ENCODE assay signal across 1 cellular context in the genomic region with DNA sequence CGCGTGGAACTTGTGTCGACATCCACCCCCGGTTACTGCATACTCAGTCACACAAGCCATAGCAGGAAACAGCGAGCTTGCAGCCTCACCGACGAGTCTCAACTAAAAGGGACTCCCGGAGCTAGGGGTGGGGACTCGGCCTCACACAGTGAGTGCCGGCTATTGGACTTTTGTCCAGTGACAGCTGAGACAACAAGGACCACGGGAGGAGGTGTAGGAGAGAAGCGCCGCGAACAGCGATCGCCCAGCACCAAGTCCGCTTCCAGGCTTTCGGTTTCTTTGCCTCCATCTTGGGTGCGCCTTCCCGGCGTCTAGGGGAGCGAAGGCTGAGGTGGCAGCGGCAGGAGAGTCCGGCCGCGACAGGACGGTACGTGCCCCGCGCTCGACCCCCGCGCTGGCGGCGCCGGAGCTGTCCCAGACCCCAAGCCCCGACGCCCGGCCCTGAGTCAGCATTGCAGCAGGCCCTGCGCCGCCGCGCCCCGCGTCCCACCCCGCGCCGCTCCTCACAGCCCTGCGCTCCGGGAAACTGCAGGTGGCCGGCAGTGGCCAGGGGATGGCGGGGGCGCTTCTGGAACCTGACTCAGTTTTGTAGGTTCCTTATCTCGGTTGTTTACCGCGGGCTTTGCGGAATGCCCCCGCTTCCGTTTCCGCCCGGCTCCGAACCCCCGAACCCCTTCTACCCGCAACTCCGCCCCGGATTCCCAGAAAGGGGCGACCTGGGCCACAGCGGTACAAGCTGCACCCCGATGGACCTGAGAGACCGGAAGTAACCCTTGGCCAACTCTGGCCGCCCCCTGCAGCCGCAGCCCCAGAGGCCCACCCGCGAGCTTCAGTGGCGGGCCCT.
A peak's percentile ranks its signal among the peaks of the same experiment; 100 is the strongest.
TF ChIP-seq lines count a peak whose summit lies in the region.

A gene (plus strand): TSS at position 50 of the 844 bp plus-strand sequence. CDS start 13,702 bp downstream, outside the sequence.

TF ChIP-seq in HepG2, 621 proteins besides CTCF, POLR2A, EP300 and RAD21 (continued from another document and continues in another):
- TF ChIP-seq, protein P1, sequence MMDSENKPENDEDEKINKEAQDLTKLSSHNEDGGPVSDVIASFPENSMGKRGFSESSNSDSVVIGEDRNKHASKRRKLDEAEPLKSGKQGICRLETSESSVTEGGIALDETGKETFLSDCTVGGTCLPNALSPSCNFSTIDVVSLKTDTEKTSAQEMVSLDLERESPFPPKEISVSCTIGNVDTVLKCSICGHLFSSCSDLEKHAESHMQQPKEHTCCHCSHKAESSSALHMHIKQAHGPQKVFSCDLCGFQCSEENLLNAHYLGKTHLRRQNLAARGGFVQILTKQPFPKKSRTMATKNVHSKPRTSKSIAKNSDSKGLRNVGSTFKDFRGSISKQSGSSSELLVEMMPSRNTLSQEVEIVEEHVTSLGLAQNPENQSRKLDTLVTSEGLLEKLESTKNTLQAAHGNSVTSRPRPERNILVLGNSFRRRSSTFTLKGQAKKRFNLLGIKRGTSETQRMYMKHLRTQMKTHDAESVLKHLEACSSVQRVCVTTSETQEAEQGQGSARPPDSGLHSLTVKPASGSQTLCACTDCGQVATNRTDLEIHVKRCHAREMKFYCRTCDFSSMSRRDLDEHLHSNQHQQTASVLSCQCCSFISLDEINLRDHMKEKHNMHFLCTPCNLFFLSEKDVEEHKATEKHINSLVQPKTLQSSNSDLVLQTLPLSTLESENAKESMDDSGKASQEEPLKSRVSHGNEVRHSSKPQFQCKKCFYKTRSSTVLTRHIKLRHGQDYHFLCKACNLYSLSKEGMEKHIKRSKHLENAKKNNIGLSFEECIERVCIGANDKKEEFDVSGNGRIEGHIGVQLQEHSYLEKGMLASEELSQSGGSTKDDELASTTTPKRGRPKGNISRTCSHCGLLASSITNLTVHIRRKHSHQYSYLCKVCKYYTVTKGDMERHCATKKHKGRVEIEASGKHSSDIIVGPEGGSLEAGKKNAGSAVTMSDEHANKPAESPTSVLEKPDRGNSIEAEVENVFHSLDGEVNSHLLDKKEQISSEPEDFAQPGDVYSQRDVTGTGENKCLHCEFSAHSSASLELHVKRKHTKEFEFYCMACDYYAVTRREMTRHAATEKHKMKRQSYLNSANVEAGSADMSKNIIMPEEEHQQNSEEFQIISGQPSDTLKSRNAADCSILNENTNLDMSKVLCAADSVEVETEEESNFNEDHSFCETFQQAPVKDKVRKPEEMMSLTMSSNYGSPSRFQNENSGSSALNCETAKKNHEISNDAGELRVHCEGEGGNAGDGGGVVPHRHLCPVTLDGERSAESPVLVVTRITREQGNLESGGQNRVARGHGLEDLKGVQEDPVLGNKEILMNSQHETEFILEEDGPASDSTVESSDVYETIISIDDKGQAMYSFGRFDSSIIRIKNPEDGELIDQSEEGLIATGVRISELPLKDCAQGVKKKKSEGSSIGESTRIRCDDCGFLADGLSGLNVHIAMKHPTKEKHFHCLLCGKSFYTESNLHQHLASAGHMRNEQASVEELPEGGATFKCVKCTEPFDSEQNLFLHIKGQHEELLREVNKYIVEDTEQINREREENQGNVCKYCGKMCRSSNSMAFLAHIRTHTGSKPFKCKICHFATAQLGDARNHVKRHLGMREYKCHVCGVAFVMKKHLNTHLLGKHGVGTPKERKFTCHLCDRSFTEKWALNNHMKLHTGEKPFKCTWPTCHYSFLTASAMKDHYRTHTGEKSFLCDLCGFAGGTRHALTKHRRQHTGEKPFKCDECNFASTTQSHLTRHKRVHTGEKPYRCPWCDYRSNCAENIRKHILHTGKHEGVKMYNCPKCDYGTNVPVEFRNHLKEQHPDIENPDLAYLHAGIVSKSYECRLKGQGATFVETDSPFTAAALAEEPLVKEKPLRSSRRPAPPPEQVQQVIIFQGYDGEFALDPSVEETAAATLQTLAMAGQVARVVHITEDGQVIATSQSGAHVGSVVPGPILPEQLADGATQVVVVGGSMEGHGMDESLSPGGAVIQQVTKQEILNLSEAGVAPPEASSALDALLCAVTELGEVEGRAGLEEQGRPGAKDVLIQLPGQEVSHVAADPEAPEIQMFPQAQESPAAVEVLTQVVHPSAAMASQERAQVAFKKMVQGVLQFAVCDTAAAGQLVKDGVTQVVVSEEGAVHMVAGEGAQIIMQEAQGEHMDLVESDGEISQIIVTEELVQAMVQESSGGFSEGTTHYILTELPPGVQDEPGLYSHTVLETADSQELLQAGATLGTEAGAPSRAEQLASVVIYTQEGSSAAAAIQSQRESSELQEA (CRISPR knock-in tag; IDR thresholded peaks at IDR 0.05; ENCODE audit: not compliant biosample characterization) = peak; percentile 36
- TF ChIP-seq THAP11 (CRISPR knock-in tag; IDR thresholded peaks at IDR 0.05) (no peak; the same call in 1 of the 2 replicates), KAT2B (IDR thresholded peaks at IDR 0.05; ENCODE audit: borderline replicate concordance, low read depth, low read length) (no peak), ZFP1 (CRISPR knock-in tag; IDR thresholded peaks at IDR 0.05) (no peak), ELF1 (CRISPR knock-in tag; IDR thresholded peaks at IDR 0.05) (peak; percentile 91), SETDB1 (CRISPR knock-in tag; IDR thresholded peaks at IDR 0.05; ENCODE audit: borderline replicate concordance) (no peak), ZNF3 (CRISPR knock-in tag; IDR thresholded peaks at IDR 0.05) (no peak), NFKB2 (CRISPR knock-in tag; IDR thresholded peaks at IDR 0.05; ENCODE audit: borderline replicate concordance) (peak; percentile 97), ZKSCAN1 (IDR thresholded peaks at IDR 0.05; ENCODE audit: low read length) (no peak), NFYC (CRISPR knock-in tag; IDR thresholded peaks at IDR 0.05) (peak; percentile 42; the same call in 1 of the 2 replicates), ZNF564 (CRISPR knock-in tag; IDR thresholded peaks at IDR 0.05) (peak; percentile 83; the same call in 1 of the 2 replicates), ZNF619 (CRISPR knock-in tag; IDR thresholded peaks at IDR 0.05) (no peak), IKZF4 (CRISPR knock-in tag; IDR thresholded peaks at IDR 0.05; ENCODE audit: borderline replicate concordance, low read depth, not compliant biosample characterization) (peak; percentile 32), ATM (IDR thresholded peaks at IDR 0.05; ENCODE audit: borderline replicate concordance) (no peak), ADNP (CRISPR knock-in tag; IDR thresholded peaks at IDR 0.05) (peak; percentile 6; the same call in 1 of the 2 replicates), FOXO1 (CRISPR knock-in tag; IDR thresholded peaks at IDR 0.05) (peak; percentile 80), SMAD3 (CRISPR knock-in tag; IDR thresholded peaks at IDR 0.05) (0 out of 2 replicates have a peak, but pooled peaks have one; percentile 14), MYC (CRISPR knock-in tag; IDR thresholded peaks at IDR 0.05; ENCODE audit: borderline replicate concordance) (peak; percentile 73)
- TF ChIP-seq, protein P2, sequence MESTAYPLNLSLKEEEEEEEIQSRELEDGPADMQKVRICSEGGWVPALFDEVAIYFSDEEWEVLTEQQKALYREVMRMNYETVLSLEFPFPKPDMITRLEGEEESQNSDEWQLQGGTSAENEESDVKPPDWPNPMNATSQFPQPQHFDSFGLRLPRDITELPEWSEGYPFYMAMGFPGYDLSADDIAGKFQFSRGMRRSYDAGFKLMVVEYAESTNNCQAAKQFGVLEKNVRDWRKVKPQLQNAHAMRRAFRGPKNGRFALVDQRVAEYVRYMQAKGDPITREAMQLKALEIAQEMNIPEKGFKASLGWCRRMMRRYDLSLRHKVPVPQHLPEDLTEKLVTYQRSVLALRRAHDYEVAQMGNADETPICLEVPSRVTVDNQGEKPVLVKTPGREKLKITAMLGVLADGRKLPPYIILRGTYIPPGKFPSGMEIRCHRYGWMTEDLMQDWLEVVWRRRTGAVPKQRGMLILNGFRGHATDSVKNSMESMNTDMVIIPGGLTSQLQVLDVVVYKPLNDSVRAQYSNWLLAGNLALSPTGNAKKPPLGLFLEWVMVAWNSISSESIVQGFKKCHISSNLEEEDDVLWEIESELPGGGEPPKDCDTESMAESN (CRISPR knock-in tag; conservative IDR thresholded peaks at IDR 0.05) = peak; percentile 50
- TF ChIP-seq, protein P3, sequence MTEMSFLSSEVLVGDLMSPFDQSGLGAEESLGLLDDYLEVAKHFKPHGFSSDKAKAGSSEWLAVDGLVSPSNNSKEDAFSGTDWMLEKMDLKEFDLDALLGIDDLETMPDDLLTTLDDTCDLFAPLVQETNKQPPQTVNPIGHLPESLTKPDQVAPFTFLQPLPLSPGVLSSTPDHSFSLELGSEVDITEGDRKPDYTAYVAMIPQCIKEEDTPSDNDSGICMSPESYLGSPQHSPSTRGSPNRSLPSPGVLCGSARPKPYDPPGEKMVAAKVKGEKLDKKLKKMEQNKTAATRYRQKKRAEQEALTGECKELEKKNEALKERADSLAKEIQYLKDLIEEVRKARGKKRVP (CRISPR knock-in tag; IDR thresholded peaks at IDR 0.05) = peak in 1 of 2 experiments; percentile 53; a peak in 1 of 4 replicates
- TF ChIP-seq, protein P4, sequence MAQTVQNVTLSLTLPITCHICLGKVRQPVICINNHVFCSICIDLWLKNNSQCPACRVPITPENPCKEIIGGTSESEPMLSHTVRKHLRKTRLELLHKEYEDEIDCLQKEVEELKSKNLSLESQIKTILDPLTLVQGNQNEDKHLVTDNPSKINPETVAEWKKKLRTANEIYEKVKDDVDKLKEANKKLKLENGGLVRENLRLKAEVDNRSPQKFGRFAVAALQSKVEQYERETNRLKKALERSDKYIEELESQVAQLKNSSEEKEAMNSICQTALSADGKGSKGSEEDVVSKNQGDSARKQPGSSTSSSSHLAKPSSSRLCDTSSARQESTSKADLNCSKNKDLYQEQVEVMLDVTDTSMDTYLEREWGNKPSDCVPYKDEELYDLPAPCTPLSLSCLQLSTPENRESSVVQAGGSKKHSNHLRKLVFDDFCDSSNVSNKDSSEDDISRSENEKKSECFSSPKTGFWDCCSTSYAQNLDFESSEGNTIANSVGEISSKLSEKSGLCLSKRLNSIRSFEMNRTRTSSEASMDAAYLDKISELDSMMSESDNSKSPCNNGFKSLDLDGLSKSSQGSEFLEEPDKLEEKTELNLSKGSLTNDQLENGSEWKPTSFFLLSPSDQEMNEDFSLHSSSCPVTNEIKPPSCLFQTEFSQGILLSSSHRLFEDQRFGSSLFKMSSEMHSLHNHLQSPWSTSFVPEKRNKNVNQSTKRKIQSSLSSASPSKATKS (CRISPR knock-in tag; IDR thresholded peaks at IDR 0.05) = no peak
- TF ChIP-seq, protein P5, sequence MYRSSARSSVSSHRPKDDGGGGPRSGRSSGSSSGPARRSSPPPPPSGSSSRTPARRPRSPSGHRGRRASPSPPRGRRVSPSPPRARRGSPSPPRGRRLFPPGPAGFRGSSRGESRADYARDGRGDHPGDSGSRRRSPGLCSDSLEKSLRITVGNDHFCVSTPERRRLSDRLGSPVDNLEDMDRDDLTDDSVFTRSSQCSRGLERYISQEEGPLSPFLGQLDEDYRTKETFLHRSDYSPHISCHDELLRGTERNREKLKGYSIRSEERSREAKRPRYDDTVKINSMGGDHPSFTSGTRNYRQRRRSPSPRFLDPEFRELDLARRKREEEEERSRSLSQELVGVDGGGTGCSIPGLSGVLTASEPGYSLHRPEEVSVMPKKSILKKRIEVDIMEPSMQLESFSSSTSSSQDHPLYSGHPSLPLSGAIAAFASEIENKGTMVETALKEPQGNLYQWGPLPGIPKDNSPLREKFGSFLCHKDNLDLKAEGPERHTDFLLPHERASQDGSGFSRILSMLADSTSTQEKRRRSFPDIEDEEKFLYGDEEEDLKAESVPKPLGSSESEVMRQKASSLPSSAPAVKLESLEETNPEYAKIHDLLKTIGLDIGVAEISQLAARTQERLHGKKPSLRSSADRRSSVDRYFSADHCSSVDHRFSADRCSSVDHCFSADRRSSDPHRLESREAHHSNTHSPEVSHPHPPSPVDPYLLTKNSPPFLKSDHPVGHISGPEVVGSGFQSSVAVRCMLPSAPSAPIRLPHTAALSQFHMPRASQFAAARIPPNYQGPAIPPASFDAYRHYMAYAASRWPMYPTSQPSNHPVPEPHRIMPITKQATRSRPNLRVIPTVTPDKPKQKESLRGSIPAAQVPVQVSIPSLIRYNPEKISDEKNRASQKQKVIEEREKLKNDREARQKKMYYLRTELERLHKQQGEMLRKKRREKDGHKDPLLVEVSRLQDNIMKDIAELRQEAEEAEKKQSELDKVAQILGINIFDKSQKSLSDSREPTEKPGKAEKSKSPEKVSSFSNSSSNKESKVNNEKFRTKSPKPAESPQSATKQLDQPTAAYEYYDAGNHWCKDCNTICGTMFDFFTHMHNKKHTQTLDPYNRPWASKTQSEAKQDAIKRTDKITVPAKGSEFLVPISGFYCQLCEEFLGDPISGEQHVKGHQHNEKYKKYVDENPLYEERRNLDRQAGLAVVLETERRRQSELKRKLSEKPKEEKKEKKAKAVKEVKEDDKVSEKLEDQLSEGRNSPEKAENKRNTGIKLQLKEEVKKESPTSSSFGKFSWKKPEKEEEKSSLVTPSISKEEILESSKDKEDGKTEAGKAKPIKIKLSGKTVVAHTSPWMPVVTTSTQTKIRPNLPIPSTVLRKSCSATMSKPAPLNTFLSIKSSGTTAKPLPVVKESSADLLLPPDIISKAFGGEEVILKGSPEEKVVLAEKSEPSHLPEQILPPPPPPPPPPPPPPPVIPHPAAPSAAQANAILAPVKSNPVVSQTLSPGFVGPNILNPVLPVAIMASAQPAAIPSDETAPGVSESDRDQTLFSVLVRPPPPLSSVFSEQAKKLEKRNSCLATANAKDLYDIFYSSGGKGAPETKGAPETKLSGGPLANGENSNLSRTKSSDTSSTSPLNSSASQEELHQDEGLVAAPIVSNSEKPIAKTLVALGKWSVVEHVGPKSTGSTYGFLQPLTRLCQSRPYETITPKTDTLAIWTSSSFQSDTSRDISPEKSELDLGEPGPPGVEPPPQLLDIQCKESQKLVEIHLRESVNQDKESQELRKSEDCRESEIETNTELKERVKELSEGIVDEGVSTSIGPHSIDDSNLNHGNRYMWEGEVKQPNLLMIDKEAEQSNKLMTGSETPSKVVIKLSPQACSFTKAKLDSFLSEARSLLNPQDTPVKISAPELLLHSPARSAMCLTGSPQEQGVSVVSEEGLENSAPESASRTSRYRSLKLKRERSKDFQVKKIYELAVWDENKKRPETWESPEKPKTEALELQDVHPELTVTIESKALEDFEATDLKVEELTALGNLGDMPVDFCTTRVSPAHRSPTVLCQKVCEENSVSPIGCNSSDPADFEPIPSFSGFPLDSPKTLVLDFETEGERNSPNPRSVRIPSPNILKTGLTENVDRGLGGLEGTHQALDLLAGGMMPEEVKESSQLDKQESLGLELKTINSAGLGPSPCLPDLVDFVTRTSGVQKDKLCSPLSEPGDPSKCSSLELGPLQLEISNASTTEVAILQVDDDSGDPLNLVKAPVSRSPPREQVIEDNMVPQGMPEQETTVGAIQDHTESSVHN (CRISPR knock-in tag; IDR thresholded peaks at IDR 0.05) = no peak; the same call in 1 of the 2 replicates
- TF ChIP-seq, protein P6, sequence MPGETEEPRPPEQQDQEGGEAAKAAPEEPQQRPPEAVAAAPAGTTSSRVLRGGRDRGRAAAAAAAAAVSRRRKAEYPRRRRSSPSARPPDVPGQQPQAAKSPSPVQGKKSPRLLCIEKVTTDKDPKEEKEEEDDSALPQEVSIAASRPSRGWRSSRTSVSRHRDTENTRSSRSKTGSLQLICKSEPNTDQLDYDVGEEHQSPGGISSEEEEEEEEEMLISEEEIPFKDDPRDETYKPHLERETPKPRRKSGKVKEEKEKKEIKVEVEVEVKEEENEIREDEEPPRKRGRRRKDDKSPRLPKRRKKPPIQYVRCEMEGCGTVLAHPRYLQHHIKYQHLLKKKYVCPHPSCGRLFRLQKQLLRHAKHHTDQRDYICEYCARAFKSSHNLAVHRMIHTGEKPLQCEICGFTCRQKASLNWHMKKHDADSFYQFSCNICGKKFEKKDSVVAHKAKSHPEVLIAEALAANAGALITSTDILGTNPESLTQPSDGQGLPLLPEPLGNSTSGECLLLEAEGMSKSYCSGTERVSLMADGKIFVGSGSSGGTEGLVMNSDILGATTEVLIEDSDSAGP (CRISPR knock-in tag; IDR thresholded peaks at IDR 0.05; ENCODE audit: borderline replicate concordance) = peak; percentile 91
- TF ChIP-seq, protein P7, sequence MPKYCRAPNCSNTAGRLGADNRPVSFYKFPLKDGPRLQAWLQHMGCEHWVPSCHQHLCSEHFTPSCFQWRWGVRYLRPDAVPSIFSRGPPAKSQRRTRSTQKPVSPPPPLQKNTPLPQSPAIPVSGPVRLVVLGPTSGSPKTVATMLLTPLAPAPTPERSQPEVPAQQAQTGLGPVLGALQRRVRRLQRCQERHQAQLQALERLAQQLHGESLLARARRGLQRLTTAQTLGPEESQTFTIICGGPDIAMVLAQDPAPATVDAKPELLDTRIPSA (CRISPR knock-in tag; IDR thresholded peaks at IDR 0.05; ENCODE audit: borderline replicate concordance) = peak; percentile 88; the same call in 1 of the 2 replicates
